Comparison of ENCODE assay signal across 8 cellular contexts in the genomic region with DNA sequence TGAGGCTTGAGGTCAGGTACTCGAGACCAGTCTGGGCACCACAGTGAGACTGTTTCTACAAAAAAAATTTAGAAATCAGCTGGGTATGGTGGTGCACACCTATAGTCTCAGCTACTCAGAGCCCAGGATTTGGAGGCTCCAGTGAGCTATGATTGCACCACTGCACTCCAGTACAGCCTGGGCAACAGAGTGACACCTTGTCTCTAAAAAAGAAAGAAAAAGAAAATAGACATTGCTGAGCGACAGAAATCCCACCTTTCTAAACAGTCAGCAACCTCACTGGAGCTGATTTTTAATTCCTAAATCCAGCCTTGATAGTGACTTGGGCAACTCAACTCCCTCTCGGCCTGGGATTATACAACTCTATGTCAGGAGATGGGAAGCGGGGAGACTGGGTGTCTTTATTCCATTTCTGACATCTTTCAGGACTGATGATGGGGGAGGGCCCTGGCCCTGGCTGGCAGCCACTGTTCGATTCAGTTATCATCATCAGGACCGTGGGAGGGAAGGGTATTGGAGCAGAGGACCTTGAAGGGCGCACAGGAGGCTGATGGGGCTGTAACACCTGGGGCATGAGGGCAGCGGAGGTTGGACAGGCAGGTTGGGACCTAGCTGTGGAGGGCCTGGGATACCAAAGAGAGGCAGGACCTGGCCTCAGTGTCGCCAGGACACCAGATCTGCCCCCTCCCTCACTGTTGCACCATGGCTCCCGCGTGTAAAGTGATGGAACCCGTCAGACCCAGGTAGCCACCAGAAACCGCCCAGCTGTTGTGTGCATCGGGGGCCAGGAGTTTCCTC. TPM values are rescaled to one million over a fixed set of nuclear protein-coding genes. Genes with fewer than 3 reads are reported as not detected.
DNase-seq lines count a peak whose midpoint lies in the region; TF ChIP-seq lines count a peak whose summit lies in the region.

No MANE protein-coding gene starts in this region.

- no peaks in the 10 kb centered on the region for H3K27me3 ChIP-seq in MG63
- H3K27me3 ChIP-seq in duodenal mucosa (ENCODE audit: control insufficient read depth in 1 of 2, insufficient read depth in 2 of 2, low read length in 2 of 2): no peaks in the 10 kb centered on the region

- H3K27ac ChIP-seq in duodenal mucosa (ENCODE audit: low read depth, low read length): peak overlapping the region; percentile 76

- TF ChIP-seq CTCF in AG10803 (conservative IDR thresholded peaks at IDR 0.05; ENCODE audit: low read length) (no peak), nephron progenitor cell (IDR thresholded peaks at IDR 0.05) (no peak)

- peaks cover 21% of the 10 kb centered on the region for H3K36me3 Mint-ChIP-seq in nephron progenitor cell (ENCODE audit: low read depth)

- H3K9ac ChIP-seq in duodenal mucosa (ENCODE audit: low read depth in 1 of 2, low read length in 2 of 2): peak overlapping the region; percentile 87

- H3K36me3 ChIP-seq in MG63: peaks cover 7% of the 10 kb centered on the region; the same call in 1 of the 2 replicates
- H3K36me3 ChIP-seq in duodenal mucosa (ENCODE audit: control insufficient read depth in 1 of 2, insufficient read depth in 2 of 2, low read length in 2 of 2): peaks cover 0 to 6% of the 10 kb centered on the region in 2 donors

- peaks cover 21% of the 10 kb centered on the region for H3K4me1 Mint-ChIP-seq in nephron progenitor cell

- no peak for DNase-seq in AG10803 (ENCODE audit: low read depth)
- DNase-seq in MG63: no peak
- DNase-seq in nephron progenitor cell: no peak
- no peak for DNase-seq in germinal center (ENCODE audit: low spot score)
- no peak for DNase-seq in stimulated activated CD4-positive, alpha-beta T cell treated with anti-CD3 and anti-CD28 coated beads, Interleukin-4, amount 100 ng/mL, for 1 hour
- DNase-seq in middle frontal gyrus (ENCODE audit: extremely low spot score, low spot score): no peak
- no peak for DNase-seq in effector CD4-positive, alpha-beta T cell

- no peaks in the 10 kb centered on the region for H3K9me3 Mint-ChIP-seq in nephron progenitor cell

- H3K9me3 ChIP-seq in MG63 (no peaks in the 10 kb centered on the region), duodenal mucosa (ENCODE audit: control insufficient read depth in 1 of 2, low read length in 2 of 2) (no peaks in the 10 kb centered on the region)

- H3K4me3 Mint-ChIP-seq in nephron progenitor cell: peak overlapping the region; percentile 84

- peaks cover 6 to 17% of the 10 kb centered on the region in 2 donors for H3K4me1 ChIP-seq in duodenal mucosa (ENCODE audit: control insufficient read depth in 1 of 2, insufficient read depth in 2 of 2, low read length in 2 of 2)

- peaks cover 4% of the 10 kb centered on the region for H3K27me3 Mint-ChIP-seq in nephron progenitor cell (ENCODE audit: low read depth, poor library complexity)

- H3K4me3 ChIP-seq in AG10803 (ENCODE audit: low read length) (peak overlapping the region; percentile 94), MG63 (peak overlapping the region; percentile 59), duodenal mucosa (ENCODE audit: low read depth in 1 of 2, low read length in 2 of 2) (peak overlapping the region; percentile 90 to 96)

- peak overlapping the region; percentile 98 for H3K27ac Mint-ChIP-seq in nephron progenitor cell

RNA-seq across cellular contexts. Expression of a gene that starts 14.7 kb away (rescaled TPM):
- 68.7 and 72.8 TPM in 2 replicates for total RNA-seq in MG63 (2014; rRNA removed; shearing (Covaris generic); ENCODE audit: low replicate concordance)

RNA-seq across cellular contexts. Expression of a gene that starts 41.6 kb away (rescaled TPM):
- total RNA-seq in MG63 (2014; rRNA removed; shearing (Covaris generic); ENCODE audit: low replicate concordance): 74.2 and 95.2 TPM in 2 replicates
